In the genomic region with DNA sequence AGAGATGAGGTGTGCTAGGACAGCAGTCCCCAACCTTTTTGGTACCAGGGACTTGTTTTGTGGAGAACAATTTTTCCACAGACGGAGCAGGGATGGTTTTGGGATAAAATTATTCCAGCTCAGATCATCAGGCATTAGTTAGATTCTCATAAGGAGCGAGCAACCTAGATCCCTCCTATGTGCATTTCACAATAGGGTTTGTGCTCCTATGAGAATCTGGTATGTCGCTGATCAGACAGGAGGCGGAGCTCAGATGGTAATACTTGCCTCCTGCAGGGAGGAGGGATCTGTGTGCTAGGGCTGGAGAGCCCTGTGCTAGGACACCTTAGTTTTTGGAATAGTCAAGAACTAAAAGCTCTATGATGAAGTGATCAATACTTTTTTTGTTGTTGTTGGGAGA, we compare ENCODE assay signal across 8 cellular contexts. TPM values are rescaled to one million over a fixed set of nuclear protein-coding genes. Genes with fewer than 3 reads are reported as not detected.
DNase-seq lines count a peak whose midpoint lies in the region; ATAC-seq and TF ChIP-seq lines count a peak whose summit lies in the region.

No MANE protein-coding gene starts in this region.

- H3K27me3 ChIP-seq in right atrium auricular region = no peaks in the 10 kb centered on the region

- TF ChIP-seq CTCF in right atrium auricular region (IDR thresholded peaks at IDR 0.05) = no peak

- no peaks in the 10 kb centered on the region for H3K36me3 ChIP-seq in right atrium auricular region

- H3K9me3 ChIP-seq in right atrium auricular region = no peaks in the 10 kb centered on the region

- no peak overlapping the region for H3K4me3 ChIP-seq in right atrium auricular region

- DNase-seq in SIG-M5 treated with dmso at 0.1 percent for 504 hours (lab: John Stamatoyannopoulos, UW; ENCODE audit: unreplicated experiment) (peak; percentile 80), SIG-M5 (lab: John Stamatoyannopoulos, UW) (no peak), MV-4-11 (lab: John Stamatoyannopoulos, UW) (peak; percentile 42), amniotic epithelial cell (ENCODE audit: low read depth) (peak; percentile 91), lung microvascular endothelial cell (ENCODE audit: low read depth in 2 of 2) (peak; percentile 33 to 42), foreskin melanocyte (no peak), right atrium auricular region (ENCODE audit: low spot score) (no peak)

- H3K27ac ChIP-seq in right atrium auricular region = no peak overlapping the region

- H3K4me1 ChIP-seq in right atrium auricular region = peaks cover 0 to 16% of the 10 kb centered on the region in 2 donors

- ATAC-seq in HG03139 (IDR thresholded peaks at IDR 0.05; ENCODE audit: unreplicated experiment) = no peak

RNA-seq across cellular contexts. Expression of a gene that starts 2.5 kb away (rescaled TPM):
- total RNA-seq in lung microvascular endothelial cell (9.6 and 12.7 TPM in 2 replicates), right atrium auricular region (10 to 100 TPM in 1 of 2 donors, 1 to 10 TPM in 1; 9.0 to 11.3 TPM)

RNA-seq across cellular contexts. Expression of a gene that starts 15.4 kb away (rescaled TPM):
- total RNA-seq in lung microvascular endothelial cell (under 0.01 TPM in 1 of 2 replicates, not detected in the other), right atrium auricular region (not detected)

RNA-seq across cellular contexts. Expression of a gene that starts 52.0 kb away (rescaled TPM):
- total RNA-seq in lung microvascular endothelial cell (not detected in 2 replicates), right atrium auricular region (1 to 10 TPM in 1 of 2 donors, under 1 TPM in 1; 0.86 to 1.6 TPM)

Comparison
In these comparisons a context has a peak if more than half of its experiments do, and no peak if none do; other contexts are left out.
1. DNase-seq: peak in SIG-M5 treated with dmso at 0.1 percent for 504 hours (single experiment), MV-4-11 (single experiment), amniotic epithelial cell (single experiment) and lung microvascular endothelial cell (2 of 2); none in SIG-M5 (single experiment), foreskin melanocyte (single experiment) and right atrium auricular region (single experiment).